In genomic region chr3:151146071-151146730, GRCh38 we compare ENCODE assay signal across 8 cellular contexts. TPM values are rescaled to one million over a fixed set of nuclear protein-coding genes. Genes with fewer than 3 reads are reported as not detected.
DNase-seq lines count a peak whose midpoint lies in the region; ATAC-seq and TF ChIP-seq lines count a peak whose summit lies in the region.

No MANE protein-coding gene starts in this region.

- CTCF ChIA-PET in activated CD4-positive, alpha-beta T cell treated with anti-CD3 and anti-CD28 coated beads for 36 hours (lab: Charles Lee) = interaction anchor here (0.7 to 3.1 kb wide), 23 partner anchors 10 to 424 kb away, joined by 3 to 16 read pairs (median 3); partner anchors contain the start of genes MED12L and P2RY14

- H3K9ac ChIP-seq in duodenal mucosa (ENCODE audit: low read depth in 1 of 2, low read length in 2 of 2) (peak overlapping the region in 1 of 2 donors; percentile 35), liver (ENCODE audit: low read depth in 1 of 2, low read length in 2 of 2) (no peak overlapping the region)

- 10% methylated on average over 9 of the region's 9 CpGs for WGBS in liver

- no peak overlapping the region for H3K4me3 Mint-ChIP-seq in activated CD4-positive, alpha-beta T cell treated with anti-CD3 and anti-CD28 coated beads for 36 hours

- no peaks in the 10 kb centered on the region for H3K4me1 Mint-ChIP-seq in activated CD4-positive, alpha-beta T cell treated with anti-CD3 and anti-CD28 coated beads for 36 hours

- ATAC-seq in GM19397 (IDR thresholded peaks at IDR 0.05; ENCODE audit: unreplicated experiment) (peak; percentile 85), HG03457 (IDR thresholded peaks at IDR 0.05; ENCODE audit: unreplicated experiment) (peak; percentile 70)
- ATAC-seq in activated CD4-positive, alpha-beta T cell treated with anti-CD3 and anti-CD28 coated beads for 36 hours = peak; percentile 97

- H3K27ac ChIP-seq in duodenal mucosa (ENCODE audit: low read depth, low read length) (no peak overlapping the region), liver (ENCODE audit: low read depth in 1 of 2, low read length in 2 of 2) (no peak overlapping the region)

- no peak overlapping the region for H3K27ac Mint-ChIP-seq in activated CD4-positive, alpha-beta T cell treated with anti-CD3 and anti-CD28 coated beads for 36 hours

- POLR2A ChIA-PET in activated CD4-positive, alpha-beta T cell treated with anti-CD3 and anti-CD28 coated beads for 36 hours (lab: Charles Lee) = no interaction called here

- intact Hi-C loops in activated CD4-positive, alpha-beta T cell treated with anti-CD3 and anti-CD28 coated beads for 36 hours (cut with DNase I, micrococcal nuclease) = loop anchor here (1.0 to 5.0 kb wide), 9 partner anchors 59 to 618 kb away; partner anchors contain the start of gene MED12L (in 2 of the 2)

- H3K36me3 ChIP-seq in duodenal mucosa (ENCODE audit: control insufficient read depth in 1 of 2, insufficient read depth in 2 of 2, low read length in 2 of 2) (no peaks in the 10 kb centered on the region), liver (ENCODE audit: control insufficient read depth in 4 of 4, insufficient read depth in 3 of 4, low read depth in 1 of 4, low read length in 3 of 4) (no peaks in the 10 kb centered on the region)

- H3K36me3 Mint-ChIP-seq in activated CD4-positive, alpha-beta T cell treated with anti-CD3 and anti-CD28 coated beads for 36 hours (ENCODE audit: low read depth) = no peaks in the 10 kb centered on the region

- H3K9me3 ChIP-seq in duodenal mucosa (ENCODE audit: control insufficient read depth in 1 of 2, low read length in 2 of 2) (no peaks in the 10 kb centered on the region), liver (ENCODE audit: control insufficient read depth in 4 of 4, low read length in 3 of 4) (no peaks in the 10 kb centered on the region)

- peaks cover 15 to 19% of the 10 kb centered on the region in 2 donors for H3K4me1 ChIP-seq in duodenal mucosa (ENCODE audit: control insufficient read depth in 1 of 2, insufficient read depth in 2 of 2, low read length in 2 of 2)
- peaks cover 0 to 4% (median 3%) of the 10 kb centered on the region in 4 donors for H3K4me1 ChIP-seq in liver (ENCODE audit: control insufficient read depth in 4 of 4, insufficient read depth in 4 of 4, low read length in 3 of 4)

- H3K27me3 ChIP-seq in duodenal mucosa (ENCODE audit: control insufficient read depth in 1 of 2, insufficient read depth in 2 of 2, low read length in 2 of 2) (no peaks in the 10 kb centered on the region), liver (ENCODE audit: control insufficient read depth in 4 of 4, insufficient read depth in 4 of 4, low read length in 3 of 4) (no peaks in the 10 kb centered on the region)

- peak; percentile 97 to 99 for TF ChIP-seq RAD21 in liver (IDR thresholded peaks at IDR 0.05)

- H3K9me3 Mint-ChIP-seq in activated CD4-positive, alpha-beta T cell treated with anti-CD3 and anti-CD28 coated beads for 36 hours (ENCODE audit: low read depth) = no peaks in the 10 kb centered on the region

- peaks cover 3% of the 10 kb centered on the region for H3K27me3 Mint-ChIP-seq in activated CD4-positive, alpha-beta T cell treated with anti-CD3 and anti-CD28 coated beads for 36 hours

- H3K4me3 ChIP-seq in duodenal mucosa (ENCODE audit: low read depth in 1 of 2, low read length in 2 of 2) = peak overlapping the region; percentile 30 to 38
- no peak overlapping the region for H3K4me3 ChIP-seq in liver (ENCODE audit: low read depth in 1 of 3, low read length in 3 of 3)

- peak; percentile 90 for TF ChIP-seq CTCF in liver (IDR thresholded peaks at IDR 0.05; ENCODE audit: low read depth, low read length, missing input control)

- DNase-seq in COLO668 (lab: John Stamatoyannopoulos, UW; ENCODE audit: unreplicated experiment) = peak; percentile 56
- DNase-seq in NCI-H446 treated with DMSO at 0.1 percent for 48 hours (lab: John Stamatoyannopoulos, UW) = peak; percentile 9
- peak; percentile 74 for DNase-seq in activated CD4-positive, alpha-beta T cell treated with anti-CD3 and anti-CD28 coated beads for 36 hours
- peak; percentile 25 to 28 for DNase-seq in stimulated activated CD8-positive, alpha-beta memory T cell treated with anti-CD3 and anti-CD28 coated beads, Interleukin-15, amount 100 ng/mL, for 48 hours (ENCODE audit: low read depth in 2 of 2)

TF ChIP-seq in liver, 16 proteins besides CTCF, POLR2A, EP300 and RAD21:
- peak; percentile 67 to 80 for TF ChIP-seq HNF4A (conservative IDR thresholded peaks at IDR 0.05)
- TF ChIP-seq HNF4G (IDR thresholded peaks at IDR 0.05) = peak; percentile 22
- TF ChIP-seq FOXA2 (IDR thresholded peaks at IDR 0.05) = no peak
- TF ChIP-seq ATF3 (IDR thresholded peaks at IDR 0.05) = no peak
- no peak for TF ChIP-seq ZBTB33 (IDR thresholded peaks at IDR 0.05)
- TF ChIP-seq EGR1 (IDR thresholded peaks at IDR 0.05; ENCODE audit: low read depth in 2 of 2) = no peak
- peak; percentile 18 for TF ChIP-seq REST (IDR thresholded peaks at IDR 0.05)
- peak in 1 of 2 donors; percentile 21 for TF ChIP-seq JUND (IDR thresholded peaks at IDR 0.05)
- TF ChIP-seq NR2F2 (IDR thresholded peaks at IDR 0.05) = no peak
- TF ChIP-seq MAX (IDR thresholded peaks at IDR 0.05) = no peak
- TF ChIP-seq SP1 (IDR thresholded peaks at IDR 0.05) = peak; percentile 50
- no peak for TF ChIP-seq GABPA (IDR thresholded peaks at IDR 0.05 in 1 of 2, conservative IDR thresholded peaks at IDR 0.05 in 1 of 2)
- TF ChIP-seq RXRA (IDR thresholded peaks at IDR 0.05) = peak; percentile 21 to 62
- TF ChIP-seq TAF1 (conservative IDR thresholded peaks at IDR 0.05) = no peak
- peak; percentile 80 for TF ChIP-seq YY1 (IDR thresholded peaks at IDR 0.05)
- no peak for TF ChIP-seq FOXA1 (IDR thresholded peaks at IDR 0.05)
TF ChIP-seq in liver: peak in this region for 7.

RNA-seq across cellular contexts. Expression of gene GPR171, which starts 56.8 kb away (rescaled TPM):
- total RNA-seq in activated CD4-positive, alpha-beta T cell treated with anti-CD3 and anti-CD28 coated beads for 36 hours = 100 to 1,000 TPM in 1 of 2 experiments, 10 to 100 TPM in 1; 84.9 to 111 TPM
- under 1 TPM; 0.19 to 0.33 TPM for total RNA-seq in liver
- polyA plus RNA-seq in liver = under 1 TPM; 0.23 to 0.56 TPM

Comparison
In these comparisons a context has a peak if more than half of its experiments do, and no peak if none do; other contexts are left out.
1. DNase-seq: peak in every context shown above with its lines; median percentile 74 in activated CD4-positive, alpha-beta T cell treated with anti-CD3 and anti-CD28 coated beads for 36 hours; 56 in COLO668; 26 in stimulated activated CD8-positive, alpha-beta memory T cell treated with anti-CD3 and anti-CD28 coated beads, Interleukin-15, amount 100 ng/mL, for 48 hours; 9 in NCI-H446 treated with DMSO at 0.1 percent for 48 hours.
2. H3K4me3 ChIP-seq: peak in duodenal mucosa (2 of 2); none in liver (0 of 3).
3. RNA of gene GPR171, which starts 56.8 kb away (total RNA-seq): 84.9 to 111 TPM in activated CD4-positive, alpha-beta T cell treated with anti-CD3 and anti-CD28 coated beads for 36 hours; 0.19 to 0.33 TPM in liver; every median in the first group is over 10 times any median in the second.
4. Peak in every context shown above with its lines, with median percentiles within 50 percentile points of each other: ATAC-seq.